8 cellular contexts compared by ENCODE assay signal in the genomic region with DNA sequence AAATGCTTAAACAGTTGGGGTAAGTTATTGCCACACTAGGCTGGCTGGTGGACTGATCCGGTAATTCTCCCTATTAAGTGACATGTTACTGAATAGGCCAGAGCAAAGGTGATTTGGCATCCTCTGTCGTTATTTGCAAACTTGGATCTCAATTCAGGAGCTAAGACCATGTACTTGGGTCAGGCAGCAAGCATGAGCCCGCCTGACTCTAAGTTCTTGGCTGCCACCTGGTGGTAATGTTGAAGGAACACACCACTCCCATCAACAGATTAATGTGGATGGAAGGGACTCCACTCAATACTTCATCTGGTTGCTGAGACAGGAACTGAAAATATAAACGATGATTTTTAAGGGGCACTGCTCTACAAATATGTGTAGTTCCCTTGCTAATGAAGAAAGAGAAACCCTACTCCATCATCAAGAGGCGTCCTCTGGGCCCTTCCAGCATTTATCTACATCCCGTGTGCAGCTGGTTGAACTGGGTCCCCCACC.
A peak's percentile ranks its signal among the peaks of the same experiment; 100 is the strongest.
DNase-seq lines count a peak whose midpoint lies in the region; ATAC-seq and TF ChIP-seq lines count a peak whose summit lies in the region.

No MANE protein-coding gene starts in this region.

- TF ChIP-seq CTCF in coronary artery (IDR thresholded peaks at IDR 0.05) (peak; percentile 52), liver (IDR thresholded peaks at IDR 0.05; ENCODE audit: low read depth, low read length, missing input control) (peak; percentile 96)

- H3K4me3 ChIP-seq in coronary artery = no peak overlapping the region
- H3K4me3 ChIP-seq in liver (ENCODE audit: low read depth in 1 of 3, low read length in 3 of 3) = no peak overlapping the region

- no peaks in the 10 kb centered on the region for H3K9me3 ChIP-seq in liver (ENCODE audit: control insufficient read depth in 4 of 4, low read length in 3 of 4)

- H3K27me3 ChIP-seq in liver (ENCODE audit: control insufficient read depth in 4 of 4, insufficient read depth in 4 of 4, low read length in 3 of 4) = no peaks in the 10 kb centered on the region

- H3K4me1 ChIP-seq in liver (ENCODE audit: control insufficient read depth in 4 of 4, insufficient read depth in 4 of 4, low read length in 3 of 4) = peaks cover 4 to 22% (median 14%) of the 10 kb centered on the region in 4 donors

- 21% methylated on average over 6 of the region's 6 CpGs for WGBS in liver

- peak; percentile 98 to 99 for TF ChIP-seq RAD21 in liver (IDR thresholded peaks at IDR 0.05)

- ATAC-seq in GM19043 (IDR thresholded peaks at IDR 0.05; ENCODE audit: low read depth, unreplicated experiment) = peak; percentile 90
- peak; percentile 93 for ATAC-seq in HG03432 (IDR thresholded peaks at IDR 0.05; ENCODE audit: unreplicated experiment)

- H3K36me3 ChIP-seq in liver (ENCODE audit: control insufficient read depth in 4 of 4, insufficient read depth in 3 of 4, low read depth in 1 of 4, low read length in 3 of 4) = no peaks in the 10 kb centered on the region

- DNase-seq in AML-193 (lab: John Stamatoyannopoulos, UW) (peak; percentile 53 to 56), NCI-H524 treated with DMSO at 0.1 percent for 48 hours (lab: John Stamatoyannopoulos, UW) (peak; percentile 6), coronary artery (ENCODE audit: low spot score) (no peak)
- peak; percentile 70 for DNase-seq in activated CD4-positive, alpha-beta T cell treated with anti-CD3 and anti-CD28 coated beads for 48 hours
- DNase-seq in stimulated activated CD8-positive, alpha-beta memory T cell treated with anti-CD3 and anti-CD28 coated beads, Interleukin-12 subunit alpha, Interleukin-12 subunit beta, amount 100 ng/mL, for 1 hour (ENCODE audit: low read depth) = peak; percentile 48

- peak overlapping the region in 1 of 2 donors; percentile 15 for H3K9ac ChIP-seq in liver (ENCODE audit: low read depth in 1 of 2, low read length in 2 of 2)

- no peak overlapping the region for H3K27ac ChIP-seq in coronary artery
- peak overlapping the region; percentile 60 to 82 for H3K27ac ChIP-seq in liver (ENCODE audit: low read depth in 1 of 2, low read length in 2 of 2)

TF ChIP-seq in liver, 16 proteins besides CTCF, POLR2A, EP300 and RAD21:
- TF ChIP-seq GABPA (IDR thresholded peaks at IDR 0.05 in 1 of 2, conservative IDR thresholded peaks at IDR 0.05 in 1 of 2) = peak in 1 of 2 donors; percentile 52
- TF ChIP-seq SP1 (IDR thresholded peaks at IDR 0.05) = peak; percentile 88
- TF ChIP-seq NR2F2 (IDR thresholded peaks at IDR 0.05) = peak; percentile 41
- peak; percentile 90 to 95 for TF ChIP-seq RXRA (IDR thresholded peaks at IDR 0.05)
- TF ChIP-seq REST (IDR thresholded peaks at IDR 0.05) = peak; percentile 81
- TF ChIP-seq, protein P1, sequence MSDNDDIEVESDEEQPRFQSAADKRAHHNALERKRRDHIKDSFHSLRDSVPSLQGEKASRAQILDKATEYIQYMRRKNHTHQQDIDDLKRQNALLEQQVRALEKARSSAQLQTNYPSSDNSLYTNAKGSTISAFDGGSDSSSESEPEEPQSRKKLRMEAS (IDR thresholded peaks at IDR 0.05) = peak; percentile 91
- peak; percentile 56 for TF ChIP-seq YY1 (IDR thresholded peaks at IDR 0.05)
- peak; percentile 82 for TF ChIP-seq FOXA2 (IDR thresholded peaks at IDR 0.05)
- TF ChIP-seq HNF4A (conservative IDR thresholded peaks at IDR 0.05) = peak; percentile 95 to 96
- peak in 1 of 2 donors; percentile 48 for TF ChIP-seq EGR1 (IDR thresholded peaks at IDR 0.05; ENCODE audit: low read depth in 2 of 2)
- peak; percentile 89 for TF ChIP-seq ZBTB33 (IDR thresholded peaks at IDR 0.05)
- no peak for TF ChIP-seq TAF1 (conservative IDR thresholded peaks at IDR 0.05)
- peak; percentile 52 for TF ChIP-seq ATF3 (IDR thresholded peaks at IDR 0.05)
- peak; percentile 78 to 92 for TF ChIP-seq JUND (IDR thresholded peaks at IDR 0.05)
- peak; percentile 87 for TF ChIP-seq HNF4G (IDR thresholded peaks at IDR 0.05)
- TF ChIP-seq FOXA1 (IDR thresholded peaks at IDR 0.05) = peak; percentile 93

Comparison
In these comparisons a context has a peak if more than half of its experiments do, and no peak if none do; other contexts are left out.
1. H3K27ac ChIP-seq: peak in liver (2 of 2); none in coronary artery (0 of 2).